ENCODE assay signal across 25 cellular contexts in the genomic region with DNA sequence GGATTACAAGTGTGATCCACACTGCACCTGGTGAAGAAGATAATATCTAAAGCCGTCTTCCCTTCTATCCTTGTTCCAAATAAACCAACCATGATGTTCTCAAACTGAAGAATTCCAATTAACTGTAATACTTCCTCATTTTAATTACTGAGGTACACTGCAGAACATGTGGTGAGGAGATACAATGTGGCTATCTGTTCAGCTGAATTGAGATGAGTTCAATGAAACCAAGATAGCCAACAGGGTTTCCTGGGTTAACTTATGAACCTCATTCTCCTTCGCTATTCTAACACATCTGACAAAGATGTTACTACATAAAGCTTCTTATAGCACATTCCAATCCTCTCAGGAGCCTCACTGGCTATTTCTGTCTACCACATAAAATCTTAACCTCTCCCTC.
"Had no signal": no experiment of that assay in that cellular context is flagged by ENCODE, and none has a peak within 500 bp of the region (broad histone marks: within the 10 kb centered on the region; RNA-seq: fewer than 3 reads in every experiment).

No MANE protein-coding gene starts in this region.

- H3K27ac Mint-ChIP-seq: dendritic cell treated with granulocyte-macrophage colony-stimulating factor and Interleukin-4, amounts not matched to agents 40 ng/mL and 50 ng/mL, for 4 days; effector memory CD8-positive, alpha-beta T cell; endodermal cell had no signal

- H3K27me3 Mint-ChIP-seq: dendritic cell treated with granulocyte-macrophage colony-stimulating factor and Interleukin-4, amounts not matched to agents 40 ng/mL and 50 ng/mL, for 4 days had no signal

- H3K27me3 ChIP-seq: colonic mucosa, dorsolateral prefrontal cortex, esophagus muscularis mucosa, esophagus squamous epithelium, foreskin keratinocyte, gastrocnemius medialis, gastroesophageal sphincter, heart left ventricle, heart right ventricle had no signal

- H3K9me3 Mint-ChIP-seq: dendritic cell treated with granulocyte-macrophage colony-stimulating factor and Interleukin-4, amounts not matched to agents 40 ng/mL and 50 ng/mL, for 4 days; effector memory CD8-positive, alpha-beta T cell; endodermal cell had no signal

- H3K27ac ChIP-seq: colonic mucosa, coronary artery, dorsolateral prefrontal cortex, epithelial cell of prostate, esophagus muscularis mucosa, esophagus squamous epithelium, foreskin keratinocyte, gastrocnemius medialis, gastroesophageal sphincter, heart left ventricle, heart right ventricle had no signal

- H3K4me3 Mint-ChIP-seq: dendritic cell treated with granulocyte-macrophage colony-stimulating factor and Interleukin-4, amounts not matched to agents 40 ng/mL and 50 ng/mL, for 4 days; effector memory CD8-positive, alpha-beta T cell; endodermal cell had no signal

- H3K4me1 ChIP-seq: colonic mucosa, esophagus muscularis mucosa, gastrocnemius medialis, gastroesophageal sphincter, heart left ventricle, heart right ventricle had no signal

- H3K4me3 ChIP-seq: colonic mucosa, coronary artery, dorsolateral prefrontal cortex, esophagus muscularis mucosa, esophagus squamous epithelium, gastrocnemius medialis, gastroesophageal sphincter, heart left ventricle, heart right ventricle had no signal

- H3K9me3 ChIP-seq: colonic mucosa, esophagus muscularis mucosa, esophagus squamous epithelium, gastrocnemius medialis, gastroesophageal sphincter, heart left ventricle, heart right ventricle had no signal

- DNase-seq: colonic mucosa; cortex of kidney; dermis blood vessel endothelial cell; dorsolateral prefrontal cortex; effector CD4-positive, alpha-beta T cell; effector CD8-positive, alpha-beta T cell; effector memory CD4-positive, alpha-beta T cell; effector memory CD8-positive, alpha-beta T cell; endodermal cell; erythroblast; esophagus squamous epithelium; foreskin fibroblast; foreskin keratinocyte; foreskin melanocyte; gastrocnemius medialis; glutamatergic neuron; head of caudate nucleus; heart left ventricle; heart right ventricle had no signal

- ATAC-seq: effector memory CD8-positive, alpha-beta T cell; esophagus mucosa; gastrocnemius medialis; gastroesophageal sphincter; heart left ventricle; heart right ventricle had no signal

- H3K36me3 ChIP-seq: colonic mucosa, esophagus muscularis mucosa, esophagus squamous epithelium, gastrocnemius medialis, gastroesophageal sphincter, heart left ventricle, heart right ventricle had no signal
